In the genomic region with DNA sequence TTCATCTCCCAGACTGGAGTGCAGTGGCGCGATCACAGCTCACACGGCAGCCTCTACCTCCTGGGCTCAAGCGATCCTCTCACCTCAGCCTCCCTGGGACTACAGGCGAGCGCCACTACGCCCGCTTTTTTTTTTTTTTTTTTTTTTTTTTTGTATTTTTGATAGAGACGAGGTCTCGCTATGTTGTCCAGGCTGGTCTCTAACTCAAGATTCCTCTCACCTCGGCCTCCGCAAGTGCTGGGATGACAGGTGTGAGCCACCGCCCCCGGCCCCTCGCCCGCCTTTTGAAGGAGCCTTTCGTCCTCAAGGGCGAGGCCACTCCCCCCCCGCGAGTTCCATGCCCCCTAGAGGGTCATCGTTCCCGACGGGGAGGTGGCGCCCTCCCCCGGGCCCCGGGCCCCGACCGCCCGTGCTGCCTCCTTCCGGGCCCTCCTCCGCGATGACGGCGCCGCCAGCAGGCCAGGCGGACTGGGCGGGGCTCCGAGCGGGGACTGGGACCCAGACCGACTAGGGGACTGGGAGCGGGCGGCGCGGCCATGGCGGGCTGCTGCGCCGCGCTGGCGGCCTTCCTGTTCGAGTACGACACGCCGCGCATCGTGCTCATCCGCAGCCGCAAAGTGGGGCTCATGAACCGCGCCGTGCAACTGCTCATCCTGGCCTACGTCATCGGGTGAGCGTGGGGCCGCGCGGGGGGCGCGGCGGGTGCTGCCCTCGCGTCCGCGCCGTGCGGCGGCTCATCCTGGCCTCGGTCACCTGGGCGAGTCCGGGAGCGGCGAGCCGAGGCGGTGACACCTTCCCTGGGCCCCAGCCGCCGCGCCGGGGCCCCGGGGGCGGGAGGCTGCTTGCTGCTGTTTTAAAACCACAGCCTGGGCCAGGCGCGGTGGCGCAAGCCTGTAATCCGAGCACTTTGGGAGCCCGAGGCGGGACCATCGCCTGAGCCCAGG, we compare ENCODE assay signal across 8 cellular contexts. TPM values are rescaled to one million over a fixed set of nuclear protein-coding genes. Genes with fewer than 3 reads are reported as not detected.
DNase-seq lines count a peak whose midpoint lies in the region; ATAC-seq, FAIRE-seq and TF ChIP-seq lines count a peak whose summit lies in the region.

A gene with protein sequence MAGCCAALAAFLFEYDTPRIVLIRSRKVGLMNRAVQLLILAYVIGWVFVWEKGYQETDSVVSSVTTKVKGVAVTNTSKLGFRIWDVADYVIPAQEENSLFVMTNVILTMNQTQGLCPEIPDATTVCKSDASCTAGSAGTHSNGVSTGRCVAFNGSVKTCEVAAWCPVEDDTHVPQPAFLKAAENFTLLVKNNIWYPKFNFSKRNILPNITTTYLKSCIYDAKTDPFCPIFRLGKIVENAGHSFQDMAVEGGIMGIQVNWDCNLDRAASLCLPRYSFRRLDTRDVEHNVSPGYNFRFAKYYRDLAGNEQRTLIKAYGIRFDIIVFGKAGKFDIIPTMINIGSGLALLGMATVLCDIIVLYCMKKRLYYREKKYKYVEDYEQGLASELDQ (plus strand): TSS at position 501 of the 944 bp plus-strand sequence. CDS start 36 bp downstream, at position 537.

- peak within 1 kb of the TSS; percentile 84 for H3K9ac ChIP-seq in HepG2 (ENCODE audit: insufficient read depth, low read depth, low read length)

- H2AFZ ChIP-seq in HepG2 (ENCODE audit: low read length) = no peak within 1 kb of the TSS

- POLR2A ChIA-PET in HepG2 (lab: Yijun Ruan, JAX) = no interaction called here

- intact Hi-C loops in activated CD4-positive, alpha-beta T cell treated with anti-CD3 and anti-CD28 coated beads, Interleukin-2, amount 10 ng/mL, durations not matched to agents 24 days and 14 days (cut with micrococcal nuclease) = loop anchor here (1.0 to 5.0 kb wide), 4 partner anchors 68 to 175 kb away; partner anchors contain the start of gene CAMKK2
- intact Hi-C loops in HepG2 (cut with micrococcal nuclease; ENCODE audit: unreplicated experiment) = loop anchor here (10.0 kb wide), 1 partner anchor 95 kb away; no protein-coding TSS in a partner anchor

- TF ChIP-seq POLR2A in HepG2 (IDR thresholded peaks at IDR 0.05; ENCODE audit: insufficient read depth in 1 of 2, low read depth in 2 of 2, low read length in 2 of 2) = peak; percentile 93 to 97

- ATAC-seq in GM19035 (IDR thresholded peaks at IDR 0.05; ENCODE audit: unreplicated experiment) (peak; percentile 84), HG03342 (IDR thresholded peaks at IDR 0.05; ENCODE audit: unreplicated experiment) (peak; percentile 77), HepG2 (peak; percentile 97)

- TF ChIP-seq CTCF in HepG2 (CRISPR knock-in tag; IDR thresholded peaks at IDR 0.05) = peak; percentile 81

- H3K27me3 ChIP-seq in HepG2 (ENCODE audit: control insufficient read depth in 1 of 2, insufficient read depth in 2 of 2, low read length in 2 of 2) = no peaks in the 10 kb centered on the region

- DNase-seq in AML-193 (lab: John Stamatoyannopoulos, UW) (peak; percentile 77), NCI-H460 (ENCODE audit: extremely low read depth, low read depth) (peak; percentile 78), dedifferentiated amniotic fluid mesenchymal stem cell (ENCODE audit: extremely low spot score) (peak; percentile 46), HepG2 (ENCODE audit: low spot score) (peak; percentile 64)
- DNase-seq in activated CD4-positive, alpha-beta T cell treated with anti-CD3 and anti-CD28 coated beads, Interleukin-2, amount 10 ng/mL, durations not matched to agents 24 days and 14 days = peak; percentile 97
- DNase-seq in stimulated activated CD4-positive, alpha-beta T cell treated with anti-CD3 and anti-CD28 coated beads, Interleukin-4, amount 100 ng/mL, for 24 hours = peak; percentile 82

- CTCF ChIA-PET in HepG2 (lab: Yijun Ruan, JAX; ENCODE audit: low intra/inter-chr PET ratio, low total read pairs) = no interaction called here

- 0 out of 2 replicates have a peak, but pooled peaks have one; percentile 30 for TF ChIP-seq RAD21 in HepG2 (CRISPR knock-in tag; IDR thresholded peaks at IDR 0.05)

- H3K79me2 ChIP-seq in HepG2 (ENCODE audit: insufficient read depth, low read length) = peaks cover 4% of the 10 kb centered on the region

- 14% methylated on average over 41 of the region's 96 CpGs for WGBS in HepG2 (ENCODE audit: low lambda C conversion rate)

- peak within 1 kb of the TSS; percentile 92 for H3K4me3 Mint-ChIP-seq in activated CD4-positive, alpha-beta T cell treated with anti-CD3 and anti-CD28 coated beads, Interleukin-2, amount 10 ng/mL, durations not matched to agents 24 days and 14 days

- no peak for FAIRE-seq in HepG2 (lab: Jason Lieb, UNC)

- no peaks in the 10 kb centered on the region for H3K27me3 Mint-ChIP-seq in activated CD4-positive, alpha-beta T cell treated with anti-CD3 and anti-CD28 coated beads, Interleukin-2, amount 10 ng/mL, durations not matched to agents 24 days and 14 days

- no TSS peak for BruUV-seq in HepG2 (replicated peaks; lab: Mats Ljungman, UMichigan)

- TF ChIP-seq EP300 in HepG2 (IDR thresholded peaks at IDR 0.05; ENCODE audit: low read depth in 2 of 2, low read length in 2 of 2) (no peak), HepG2 (CRISPR knock-in tag; IDR thresholded peaks at IDR 0.05; ENCODE audit: borderline replicate concordance) (no peak; the same call in 1 of the 2 replicates)

- peak within 1 kb of the TSS; percentile 60 for H3K27ac ChIP-seq in HepG2 (ENCODE audit: extremely low read length, insufficient read depth, low read length)

- H3K27ac Mint-ChIP-seq in activated CD4-positive, alpha-beta T cell treated with anti-CD3 and anti-CD28 coated beads, Interleukin-2, amount 10 ng/mL, durations not matched to agents 24 days and 14 days = peak within 1 kb of the TSS; percentile 94

- peak within 1 kb of the TSS; percentile 81 for H3K4me2 ChIP-seq in HepG2 (ENCODE audit: low read depth, low read length)

- peaks cover 31% of the 10 kb centered on the region for H3K4me1 Mint-ChIP-seq in activated CD4-positive, alpha-beta T cell treated with anti-CD3 and anti-CD28 coated beads, Interleukin-2, amount 10 ng/mL, durations not matched to agents 24 days and 14 days

- no peaks in the 10 kb centered on the region for H4K20me1 ChIP-seq in HepG2 (ENCODE audit: insufficient read depth, low read length)

- peaks cover under 1% of the 10 kb centered on the region for H3K9me3 Mint-ChIP-seq in activated CD4-positive, alpha-beta T cell treated with anti-CD3 and anti-CD28 coated beads, Interleukin-2, amount 10 ng/mL, durations not matched to agents 24 days and 14 days

- no peaks in the 10 kb centered on the region for H3K36me3 ChIP-seq in HepG2 (replicated peaks in 1 of 2; ENCODE audit: control insufficient read depth in 1 of 2, insufficient read depth in 2 of 2, low read length in 2 of 2)

- peak within 1 kb of the TSS; percentile 76 to 87 (median 77) for H3K4me3 ChIP-seq in HepG2 (replicated peaks in 1 of 3; ENCODE audit: insufficient read depth in 1 of 3, low read depth in 2 of 3, low read length in 3 of 3)

- peaks cover 23% of the 10 kb centered on the region for H3K4me1 ChIP-seq in HepG2 (ENCODE audit: insufficient read depth, low read length)

- no peaks in the 10 kb centered on the region for H3K9me3 ChIP-seq in HepG2 (ENCODE audit: low read length)

- H3K36me3 Mint-ChIP-seq in activated CD4-positive, alpha-beta T cell treated with anti-CD3 and anti-CD28 coated beads, Interleukin-2, amount 10 ng/mL, durations not matched to agents 24 days and 14 days (ENCODE audit: low read depth) = peaks cover 21% of the 10 kb centered on the region

- in situ Hi-C loops in HepG2 (cut with HindIII; ENCODE audit: extremely low pct_ligation_motif_present, low pct_unique_long_range_greater_than_20kb) = no loop called here

TF ChIP-seq in HepG2, 621 proteins besides CTCF, POLR2A, EP300 and RAD21 (continues in another document):
- TF ChIP-seq RBAK (CRISPR knock-in tag; IDR thresholded peaks at IDR 0.05) (no peak), ZMYM2 (CRISPR knock-in tag; IDR thresholded peaks at IDR 0.05) (peak; percentile 48; the same call in 1 of the 2 replicates), POLR2G (IDR thresholded peaks at IDR 0.05; ENCODE audit: low read depth, low read length) (peak; percentile 94), SAP130 (CRISPR knock-in tag; IDR thresholded peaks at IDR 0.05; ENCODE audit: low read depth) (peak; percentile 82), RBM39 (IDR thresholded peaks at IDR 0.05; ENCODE audit: low read depth, low read length, poor library complexity, severe bottlenecking) (peak; percentile 58)

RNA-seq across cellular contexts. Expression of the gene that starts here (rescaled TPM):
- total RNA-seq in NCI-H460 (2014; rRNA removed; shearing (Covaris generic)) = 16.3 and 16.6 TPM in 2 replicates
- 42.4 and 64.4 TPM in 2 replicates for polyA plus RNA-seq in NCI-H460 (2014; cell fraction: nucleus; rRNA removed)
- total RNA-seq in activated CD4-positive, alpha-beta T cell treated with anti-CD3 and anti-CD28 coated beads, Interleukin-2, amount 10 ng/mL, durations not matched to agents 24 days and 14 days = 20.9 and 25.9 TPM in 2 replicates
- total RNA-seq in HepG2 (2016; rRNA removed; fragmentation: Illumina TruSeq; extraction: Trizol) = 9.5 and 13.8 TPM in 2 replicates
- 10.0 and 12.3 TPM in 2 replicates for total RNA-seq in HepG2 (2016; cell fraction: cytosol; rRNA removed; fragmentation: Illumina TruSeq; extraction: Trizol; ENCODE audit: low read depth)
- 8.9 and 14.2 TPM in 2 replicates for total RNA-seq in HepG2 (2016; cell fraction: insoluble cytoplasmic fraction; rRNA removed; fragmentation: Illumina TruSeq; extraction: Trizol)
- total RNA-seq in HepG2 (2016; cell fraction: membrane; rRNA removed; fragmentation: Illumina TruSeq; extraction: Trizol) = 9.6 and 14.1 TPM in 2 replicates
- total RNA-seq in HepG2 (2016; cell fraction: nucleus; rRNA removed; fragmentation: Illumina TruSeq; extraction: Trizol) = 15.1 and 21.0 TPM in 2 replicates
- polyA plus RNA-seq in HepG2 (2011; rRNA removed) = 30.8 and 40.8 TPM in 2 replicates
- 48.0 and 49.3 TPM in 2 replicates for polyA plus RNA-seq in HepG2 (2011; cell fraction: cytosol; rRNA removed)
- 46.2 and 52.0 TPM in 2 replicates for polyA plus RNA-seq in HepG2 (2011; cell fraction: nucleus; rRNA removed)
- polyA plus RNA-seq in HepG2 (2012) = 14.9 and 23.1 TPM in 2 replicates
- polyA plus RNA-seq in HepG2 (2016; cell fraction: cytosol; fragmentation: Illumina TruSeq; extraction: Trizol; ENCODE audit: low read depth) = 11.3 and 12.5 TPM in 2 replicates
- polyA plus RNA-seq in HepG2 (2016; cell fraction: insoluble cytoplasmic fraction; fragmentation: Illumina TruSeq; extraction: Trizol; ENCODE audit: low read depth) = 9.2 and 9.3 TPM in 2 replicates
- 10.7 and 12.6 TPM in 2 replicates for polyA plus RNA-seq in HepG2 (2016; cell fraction: membrane; fragmentation: Illumina TruSeq; extraction: Trizol; ENCODE audit: low read depth)
- 24.7 and 29.5 TPM in 2 replicates for polyA plus RNA-seq in HepG2 (2016; cell fraction: nucleus; fragmentation: Illumina TruSeq; extraction: Trizol; ENCODE audit: insufficient read depth, low read depth)
- polyA minus RNA-seq in HepG2 (2011; rRNA and poly(A)+ RNA removed; ENCODE audit: low replicate concordance) = 7.1 and 38.6 TPM in 2 replicates
- 14.3 and 14.6 TPM in 2 replicates for polyA minus RNA-seq in HepG2 (2011; cell fraction: cytosol; rRNA and poly(A)+ RNA removed)
- polyA minus RNA-seq in HepG2 (2011; cell fraction: nucleus; rRNA and poly(A)+ RNA removed) = 19.2 and 26.5 TPM in 2 replicates

Comparison
In these comparisons a context has a peak if more than half of its experiments do, and no peak if none do; other contexts are left out.
1. Peak in every context shown above with its lines: DNase-seq, ATAC-seq, H3K4me3 ChIP-seq and H3K27ac ChIP-seq.
2. DNase-seq: peak in every context shown above with its lines; median percentile 97 in activated CD4-positive, alpha-beta T cell treated with anti-CD3 and anti-CD28 coated beads, Interleukin-2, amount 10 ng/mL, durations not matched to agents 24 days and 14 days; 82 in stimulated activated CD4-positive, alpha-beta T cell treated with anti-CD3 and anti-CD28 coated beads, Interleukin-4, amount 100 ng/mL, for 24 hours; 78 in NCI-H460; 77 in AML-193; 64 in HepG2; 46 in dedifferentiated amniotic fluid mesenchymal stem cell.